ENCODE assay signal across 8 cellular contexts in the genomic region with DNA sequence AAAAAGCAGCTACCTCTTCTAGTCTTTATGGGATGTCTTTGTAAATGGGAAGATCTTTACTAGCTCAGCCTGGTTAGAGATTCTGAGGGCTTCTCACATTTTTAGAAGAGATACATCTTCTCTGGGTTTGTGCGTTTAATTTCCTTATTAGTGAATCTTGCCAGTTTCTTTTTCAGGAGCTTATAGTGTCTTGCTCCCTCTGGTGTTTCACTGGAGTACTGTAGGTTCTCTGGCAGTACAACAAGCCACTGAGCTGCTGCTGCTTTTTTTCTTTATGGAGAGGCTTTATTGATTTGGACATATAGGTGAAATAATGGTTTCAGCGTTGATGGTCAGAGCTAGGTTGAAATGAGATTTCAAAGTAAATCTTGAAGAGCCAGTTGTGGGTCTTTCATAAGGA.
DNase-seq lines count a peak whose midpoint lies in the region; ATAC-seq, FAIRE-seq and TF ChIP-seq lines count a peak whose summit lies in the region.

No MANE protein-coding gene starts in this region.

- DNase-seq in CMK (ENCODE audit: low read depth) (peak; percentile 3), GM18507 (ENCODE audit: extremely low spot score, insufficient read length, low read depth) (peak; percentile 0), SJCRH30 (peak; percentile 8 to 51), glutamatergic neuron (no peak), NCI-H187 treated with DMSO at 0.1 percent for 48 hours (lab: John Stamatoyannopoulos, UW) (no peak)
- DNase-seq in effector memory CD4-positive, alpha-beta T cell, result no peak

- no peak overlapping the region for H3K27ac Mint-ChIP-seq in glutamatergic neuron (ENCODE audit: unreplicated experiment)

- H3K27me3 Mint-ChIP-seq in glutamatergic neuron (ENCODE audit: unreplicated experiment), result no peaks in the 10 kb centered on the region

- TF ChIP-seq CTCF in glutamatergic neuron (IDR thresholded peaks at IDR 0.05; ENCODE audit: partially characterized antibody, unreplicated experiment), result peak; percentile 62

- ATAC-seq in HG03378 (IDR thresholded peaks at IDR 0.05; ENCODE audit: unreplicated experiment) (peak; percentile 79), HG02642 (IDR thresholded peaks at IDR 0.05; ENCODE audit: poor library complexity, unreplicated experiment) (no peak)

- no peak overlapping the region for H3K4me3 ChIP-seq in SJCRH30
- H3K4me3 ChIP-seq in effector memory CD4-positive, alpha-beta T cell (ENCODE audit: insufficient read depth, low read depth, low read length, poor library complexity, severe bottlenecking), result no peak overlapping the region

- no peaks in the 10 kb centered on the region for H3K4me1 Mint-ChIP-seq in glutamatergic neuron (ENCODE audit: low read depth, unreplicated experiment)

- no peak overlapping the region for H3K4me3 Mint-ChIP-seq in glutamatergic neuron (ENCODE audit: unreplicated experiment)

- H3K27ac ChIP-seq in SJCRH30, result no peak overlapping the region
- no peak overlapping the region for H3K27ac ChIP-seq in effector memory CD4-positive, alpha-beta T cell (ENCODE audit: insufficient read depth, low read length, poor library complexity, severe bottlenecking)

- no peaks in the 10 kb centered on the region for H3K36me3 ChIP-seq in SJCRH30
- no peaks in the 10 kb centered on the region for H3K36me3 ChIP-seq in effector memory CD4-positive, alpha-beta T cell (ENCODE audit: control insufficient read depth, insufficient read depth, low read length)

- no peaks in the 10 kb centered on the region for H3K9me3 ChIP-seq in SJCRH30 (replicated peaks)
- no peaks in the 10 kb centered on the region for H3K9me3 ChIP-seq in effector memory CD4-positive, alpha-beta T cell (ENCODE audit: control insufficient read depth, low read length)

- H3K4me1 ChIP-seq in SJCRH30, result no peaks in the 10 kb centered on the region
- H3K4me1 ChIP-seq in effector memory CD4-positive, alpha-beta T cell (ENCODE audit: control insufficient read depth, insufficient read depth, low read length, poor library complexity, severe bottlenecking), result no peaks in the 10 kb centered on the region

- H3K9me3 Mint-ChIP-seq in glutamatergic neuron (ENCODE audit: unreplicated experiment), result peaks cover 3% of the 10 kb centered on the region

- no peaks in the 10 kb centered on the region for H3K36me3 Mint-ChIP-seq in glutamatergic neuron (ENCODE audit: unreplicated experiment)

- H3K27me3 ChIP-seq in SJCRH30, result no peaks in the 10 kb centered on the region
- no peaks in the 10 kb centered on the region for H3K27me3 ChIP-seq in effector memory CD4-positive, alpha-beta T cell (replicated peaks; ENCODE audit: control insufficient read depth, insufficient read depth, low read length, poor library complexity, severe bottlenecking)

- peak; percentile 81 for FAIRE-seq in GM18507 (lab: Jason Lieb, UNC)

Comparison
In these comparisons a context has a peak if more than half of its experiments do, and no peak if none do; other contexts are left out.
1. DNase-seq: peak in CMK (single experiment), GM18507 (single experiment) and SJCRH30 (2 of 2); none in glutamatergic neuron (single experiment), NCI-H187 treated with DMSO at 0.1 percent for 48 hours (single experiment) and effector memory CD4-positive, alpha-beta T cell (0 of 3).